Comparison of ENCODE assay signal across 9 cellular contexts in the genomic region with DNA sequence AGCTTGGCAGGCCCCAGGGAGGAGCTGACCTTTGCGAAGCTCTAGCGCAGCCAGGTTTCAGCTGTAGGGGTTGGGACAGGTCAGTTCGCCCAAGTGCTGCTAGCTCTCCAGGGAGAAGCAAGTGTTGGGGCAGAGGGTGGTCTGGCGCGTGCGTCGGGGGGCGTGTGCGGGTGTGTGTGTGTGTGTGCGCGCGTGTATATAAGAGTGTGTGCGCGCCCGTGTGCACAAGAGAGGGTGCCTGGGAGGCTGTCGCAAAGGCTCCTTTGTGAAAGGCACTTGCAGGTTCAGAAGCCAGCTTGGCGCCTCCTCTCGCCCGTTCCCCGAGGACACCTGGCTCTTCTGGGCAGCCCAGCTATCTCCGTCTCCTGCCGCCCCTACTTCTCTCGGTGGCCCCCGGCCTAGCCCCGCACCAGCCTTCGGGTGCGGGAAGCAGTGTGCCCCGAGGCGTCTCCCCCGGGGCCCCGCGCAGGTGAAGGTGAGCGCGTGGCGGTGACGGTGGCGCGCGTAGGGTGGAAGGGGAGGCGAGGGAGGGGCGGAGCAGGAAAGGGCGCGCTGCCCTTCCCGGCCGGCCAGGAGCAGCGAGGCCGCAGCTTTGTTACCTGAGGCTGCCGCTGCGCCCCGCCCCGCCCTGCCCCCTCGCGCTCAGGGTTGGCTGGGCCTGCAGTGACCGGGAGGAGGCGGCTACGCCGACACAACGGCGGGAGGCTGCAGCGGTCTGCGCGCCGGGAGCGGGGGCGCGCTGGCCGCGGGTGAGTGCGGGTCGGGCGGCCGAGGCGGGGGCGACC. TPM values are rescaled to one million over a fixed set of nuclear protein-coding genes. Genes with fewer than 3 reads are reported as not detected.
DNase-seq lines count a peak whose midpoint lies in the region; ATAC-seq, FAIRE-seq and TF ChIP-seq lines count a peak whose summit lies in the region.
"Had no signal": no experiment of that assay in that cellular context is flagged by ENCODE, and none has a peak within 500 bp of the region (broad histone marks: within the 10 kb centered on the region; RNA-seq: fewer than 3 reads in every experiment).

A gene with protein sequence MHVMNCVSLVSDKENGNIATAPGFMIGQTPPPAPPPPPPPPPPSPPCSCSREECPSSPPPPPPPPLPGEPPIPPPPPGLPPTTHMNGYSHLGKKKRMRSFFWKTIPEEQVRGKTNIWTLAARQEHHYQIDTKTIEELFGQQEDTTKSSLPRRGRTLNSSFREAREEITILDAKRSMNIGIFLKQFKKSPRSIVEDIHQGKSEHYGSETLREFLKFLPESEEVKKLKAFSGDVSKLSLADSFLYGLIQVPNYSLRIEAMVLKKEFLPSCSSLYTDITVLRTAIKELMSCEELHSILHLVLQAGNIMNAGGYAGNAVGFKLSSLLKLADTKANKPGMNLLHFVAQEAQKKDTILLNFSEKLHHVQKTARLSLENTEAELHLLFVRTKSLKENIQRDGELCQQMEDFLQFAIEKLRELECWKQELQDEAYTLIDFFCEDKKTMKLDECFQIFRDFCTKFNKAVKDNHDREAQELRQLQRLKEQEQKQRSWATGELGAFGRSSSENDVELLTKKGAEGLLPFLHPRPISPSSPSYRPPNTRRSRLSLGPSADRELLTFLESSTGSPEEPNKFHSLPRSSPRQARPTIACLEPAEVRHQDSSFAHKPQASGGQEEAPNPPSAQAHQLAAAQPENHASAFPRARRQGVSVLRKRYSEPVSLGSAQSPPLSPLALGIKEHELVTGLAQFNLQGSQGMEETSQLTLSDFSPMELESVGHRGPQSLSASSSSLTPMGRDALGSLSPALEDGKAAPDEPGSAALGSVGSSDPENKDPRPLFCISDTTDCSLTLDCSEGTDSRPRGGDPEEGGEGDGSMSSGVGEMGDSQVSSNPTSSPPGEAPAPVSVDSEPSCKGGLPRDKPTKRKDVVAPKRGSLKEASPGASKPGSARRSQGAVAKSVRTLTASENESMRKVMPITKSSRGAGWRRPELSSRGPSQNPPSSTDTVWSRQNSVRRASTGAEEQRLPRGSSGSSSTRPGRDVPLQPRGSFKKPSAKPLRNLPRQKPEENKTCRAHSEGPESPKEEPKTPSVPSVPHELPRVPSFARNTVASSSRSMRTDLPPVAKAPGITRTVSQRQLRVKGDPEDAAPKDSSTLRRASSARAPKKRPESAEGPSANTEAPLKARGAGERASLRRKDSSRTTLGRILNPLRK (plus strand): TSS at position 663 of the 785 bp plus-strand sequence. CDS start 6,735 bp downstream, outside the sequence.

- H3K4me3 ChIP-seq in SJSA1 = peak within 1 kb of the TSS; percentile 43
- H3K4me3 ChIP-seq in mucosa of stomach (ENCODE audit: low read length) = peak within 1 kb of the TSS; percentile 61

- H3K4me1 ChIP-seq in SJSA1 (replicated peaks) = peaks cover 21% of the 10 kb centered on the region
- H3K4me1 ChIP-seq in mucosa of stomach (ENCODE audit: control insufficient read depth, insufficient read depth, low read length) = peaks cover 30% of the 10 kb centered on the region

- H3K4me1 Mint-ChIP-seq in endothelial cell (ENCODE audit: unreplicated experiment) = peaks cover 7% of the 10 kb centered on the region

- H3K36me3 Mint-ChIP-seq in endothelial cell (ENCODE audit: low read depth, unreplicated experiment) = no peaks in the 10 kb centered on the region

- no peak for ATAC-seq in GM18520 (IDR thresholded peaks at IDR 0.05; ENCODE audit: unreplicated experiment)

- no peaks in the 10 kb centered on the region for H3K9me3 Mint-ChIP-seq in endothelial cell (ENCODE audit: unreplicated experiment)

- H3K27ac Mint-ChIP-seq in endothelial cell (ENCODE audit: unreplicated experiment) = no peak within 1 kb of the TSS

- peak; percentile 96 for FAIRE-seq in HTR-8/SVneo (lab: Jason Lieb, UNC)
- FAIRE-seq: A204.1 had no signal

- H3K4me3 Mint-ChIP-seq in endothelial cell (ENCODE audit: unreplicated experiment) = peak within 1 kb of the TSS; percentile 92

- DNase-seq in DMS 273 (lab: John Stamatoyannopoulos, UW; ENCODE audit: unreplicated experiment) = peak; percentile 69
- DNase-seq in DMS 273 treated with DMSO at 0.1 percent for 48 hours (lab: John Stamatoyannopoulos, UW) = no peak
- peak; percentile 55 for DNase-seq in HTR-8/SVneo (ENCODE audit: insufficient read length, low spot score)
- DNase-seq in SJSA1 (ENCODE audit: low read depth in 1 of 2, low spot score in 2 of 2) = no peak
- DNase-seq in endothelial cell (ENCODE audit: low spot score) = peak; percentile 39
- no peak for DNase-seq in T1000 (lab: John Stamatoyannopoulos, UW)

- H3K27me3 ChIP-seq in SJSA1 (replicated peaks) (peaks cover 69% of the 10 kb centered on the region), mucosa of stomach (ENCODE audit: control insufficient read depth, insufficient read depth, low read length) (no peaks in the 10 kb centered on the region)

- H3K27ac ChIP-seq in SJSA1 = no peak within 1 kb of the TSS

- H3K36me3 ChIP-seq in SJSA1 (no peaks in the 10 kb centered on the region), mucosa of stomach (ENCODE audit: control insufficient read depth, insufficient read depth, low read length) (no peaks in the 10 kb centered on the region)

- TF ChIP-seq CTCF in endothelial cell (IDR thresholded peaks at IDR 0.05; ENCODE audit: unreplicated experiment) = no peak

- H3K9ac ChIP-seq in mucosa of stomach (ENCODE audit: low read length) = peak within 1 kb of the TSS; percentile 83

- H3K9me3 ChIP-seq in SJSA1 (replicated peaks) = peaks cover 8% of the 10 kb centered on the region; the same call in 1 of the 2 replicates
- no peaks in the 10 kb centered on the region for H3K9me3 ChIP-seq in mucosa of stomach (ENCODE audit: control insufficient read depth, low read length)

- H3K27me3 Mint-ChIP-seq in endothelial cell (ENCODE audit: unreplicated experiment) = peaks cover 21% of the 10 kb centered on the region

RNA-seq across cellular contexts. Expression of the gene that starts here (rescaled TPM):
- 0.03 TPM in 1 of 2 replicates, not detected in the other for total RNA-seq in SJSA1 (2014; rRNA removed; shearing (Covaris generic))
- total RNA-seq in endothelial cell (ENCODE audit: unreplicated experiment) = 0.90 TPM

Comparison
In these comparisons a context has a peak if more than half of its experiments do, and no peak if none do; other contexts are left out.
1. DNase-seq: peak in DMS 273 (single experiment) and HTR-8/SVneo (single experiment); none in DMS 273 treated with DMSO at 0.1 percent for 48 hours (single experiment), SJSA1 (0 of 2) and T1000 (single experiment).
2. Peak in DNase-seq in endothelial cell; RNA of the gene not detected or under 1 TPM.